ENCODE assay signal across 5 cellular contexts in the genomic region with DNA sequence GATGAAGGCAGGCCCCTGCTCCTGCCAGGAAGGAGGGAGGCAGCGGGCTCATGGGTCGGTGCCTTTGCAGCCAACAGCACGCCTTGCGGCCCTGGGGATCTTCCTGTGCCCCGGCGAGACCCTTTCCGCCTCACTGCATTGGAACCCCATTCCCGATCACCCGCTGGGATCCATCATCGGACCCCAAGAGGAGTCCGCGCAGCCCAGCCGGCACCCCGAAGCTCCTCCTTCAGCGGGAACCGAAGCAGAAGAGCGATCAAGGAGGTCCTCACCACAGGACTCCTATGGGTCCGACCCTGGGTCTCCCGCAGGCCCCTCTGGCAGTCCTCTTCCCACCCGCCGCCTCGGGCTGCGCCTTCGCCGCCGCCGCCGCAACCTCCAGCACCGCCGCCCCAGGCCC. TPM values are rescaled to one million over a fixed set of nuclear protein-coding genes. Genes with fewer than 3 reads are reported as not detected.
A peak's percentile ranks its signal among the peaks of the same experiment; 100 is the strongest.
DNase-seq lines count a peak whose midpoint lies in the region; ATAC-seq and TF ChIP-seq lines count a peak whose summit lies in the region.
"Not testable (repeated sequence)": the region's sequence is repeated elsewhere in the genome, so short reads cannot be mapped to it uniquely, and the experiment has no call there.

No MANE protein-coding gene starts in this region.

- H3K4me1 Mint-ChIP-seq in activated naive CD8-positive, alpha-beta T cell treated with anti-CD3 and anti-CD28 coated beads, Interleukin-2, amount 10 ng/mL, durations not matched to agents 7 days and 5 days; chondrocyte (ENCODE audit: low read depth); type B pancreatic cell (ENCODE audit: unreplicated experiment): not testable (repeated sequence)

- DNase-seq in WERI-Rb-1 (peak; percentile 55), chondrocyte (ENCODE audit: low spot score) (peak; percentile 95), posterior vena cava (ENCODE audit: low spot score) (peak; percentile 78), type B pancreatic cell (ENCODE audit: extremely low spot score, unreplicated experiment) (peak; percentile 68)
- peak; percentile 62 for DNase-seq in activated naive CD8-positive, alpha-beta T cell treated with anti-CD3 and anti-CD28 coated beads, Interleukin-2, amount 10 ng/mL, durations not matched to agents 7 days and 5 days

- ATAC-seq in activated naive CD8-positive, alpha-beta T cell treated with anti-CD3 and anti-CD28 coated beads, Interleukin-2, amount 10 ng/mL, durations not matched to agents 7 days and 5 days (ENCODE audit: low read depth) = not testable (repeated sequence)

- H3K4me3 ChIP-seq in WERI-Rb-1 (ENCODE audit: low read depth, low read length) = not testable (repeated sequence)

- not testable (repeated sequence) for H3K27me3 ChIP-seq in WERI-Rb-1 (ENCODE audit: insufficient read depth, low read depth, severe bottlenecking)

- peaks cover 12% of the 10 kb centered on the region for H3K9me3 Mint-ChIP-seq in activated naive CD8-positive, alpha-beta T cell treated with anti-CD3 and anti-CD28 coated beads, Interleukin-2, amount 10 ng/mL, durations not matched to agents 7 days and 5 days
- H3K9me3 Mint-ChIP-seq in chondrocyte (ENCODE audit: low read depth) = peaks cover 13% of the 10 kb centered on the region
- H3K9me3 Mint-ChIP-seq in type B pancreatic cell = not testable (repeated sequence)

- H3K27ac ChIP-seq in WERI-Rb-1 = not testable (repeated sequence)

- POLR2A ChIA-PET in activated naive CD8-positive, alpha-beta T cell treated with anti-CD3 and anti-CD28 coated beads, Interleukin-2, amount 10 ng/mL, durations not matched to agents 7 days and 5 days (lab: Charles Lee) = not testable (repeated sequence)

- not testable (repeated sequence) for H3K36me3 Mint-ChIP-seq in activated naive CD8-positive, alpha-beta T cell treated with anti-CD3 and anti-CD28 coated beads, Interleukin-2, amount 10 ng/mL, durations not matched to agents 7 days and 5 days; chondrocyte (ENCODE audit: low read depth); type B pancreatic cell

- intact Hi-C loops in posterior vena cava (cut with DNase I) = not testable (repeated sequence)

- H3K27ac Mint-ChIP-seq in activated naive CD8-positive, alpha-beta T cell treated with anti-CD3 and anti-CD28 coated beads, Interleukin-2, amount 10 ng/mL, durations not matched to agents 7 days and 5 days; chondrocyte (ENCODE audit: unreplicated experiment); type B pancreatic cell: not testable (repeated sequence)

- H3K4me3 Mint-ChIP-seq in activated naive CD8-positive, alpha-beta T cell treated with anti-CD3 and anti-CD28 coated beads, Interleukin-2, amount 10 ng/mL, durations not matched to agents 7 days and 5 days; chondrocyte (ENCODE audit: unreplicated experiment); type B pancreatic cell: not testable (repeated sequence)

- H3K27me3 Mint-ChIP-seq in activated naive CD8-positive, alpha-beta T cell treated with anti-CD3 and anti-CD28 coated beads, Interleukin-2, amount 10 ng/mL, durations not matched to agents 7 days and 5 days; chondrocyte (ENCODE audit: low read depth); type B pancreatic cell: not testable (repeated sequence)

- not testable (repeated sequence) for H3K9me3 ChIP-seq in WERI-Rb-1 (ENCODE audit: severe bottlenecking)

- not testable (repeated sequence) for H3K36me3 ChIP-seq in WERI-Rb-1

- TF ChIP-seq CTCF in WERI-Rb-1 (IDR thresholded peaks at IDR 0.05; ENCODE audit: low read depth, low read length); chondrocyte (IDR thresholded peaks at IDR 0.05); type B pancreatic cell (conservative IDR thresholded peaks at IDR 0.05): not testable (repeated sequence)

RNA-seq across cellular contexts. Expression of a gene that starts 53.7 kb away (rescaled TPM):
- 10 to 100 TPM; 71.9 to 75.1 TPM for total RNA-seq in activated naive CD8-positive, alpha-beta T cell treated with anti-CD3 and anti-CD28 coated beads, Interleukin-2, amount 10 ng/mL, durations not matched to agents 7 days and 5 days
- total RNA-seq in chondrocyte = 62.2 to 69.0 TPM (median 63.8 TPM) in 3 replicates
- total RNA-seq in posterior vena cava = 10 to 100 TPM; 40.2 to 41.7 TPM
- total RNA-seq in type B pancreatic cell (ENCODE audit: low replicate concordance) = 92.6 and 110 TPM in 2 replicates

RNA-seq across cellular contexts. Expression of a gene that starts 54.1 kb away (rescaled TPM):
- total RNA-seq in activated naive CD8-positive, alpha-beta T cell treated with anti-CD3 and anti-CD28 coated beads, Interleukin-2, amount 10 ng/mL, durations not matched to agents 7 days and 5 days = 1 to 10 TPM; 4.2 to 5.2 TPM
- 4.9 to 7.3 TPM (median 7.2 TPM) in 3 replicates for total RNA-seq in chondrocyte
- 1 to 10 TPM; 5.2 to 5.3 TPM for total RNA-seq in posterior vena cava
- total RNA-seq in type B pancreatic cell (ENCODE audit: low replicate concordance) = 5.6 and 6.8 TPM in 2 replicates
